15 cellular contexts compared by ENCODE assay signal in genomic region chr1:61887076-61887867, GRCh38.
DNase-seq lines count a peak whose midpoint lies in the region; ATAC-seq and TF ChIP-seq lines count a peak whose summit lies in the region.
"Had no signal": no experiment of that assay in that cellular context is flagged by ENCODE, and none has a peak within 500 bp of the region (broad histone marks: within the 10 kb centered on the region; RNA-seq: fewer than 3 reads in every experiment).

No MANE protein-coding gene starts in this region.

- H3K36me3 ChIP-seq in cardiac muscle cell (no peaks in the 10 kb centered on the region), thyroid gland (peaks cover 0 to 4% of the 10 kb centered on the region in 2 donors)
- H3K36me3 ChIP-seq: neural progenitor cell, SJSA1 had no signal

- TF ChIP-seq POLR2A in thyroid gland (IDR thresholded peaks at IDR 0.05): no peak

- intact Hi-C loops in thyroid gland (cut with DNase I): no loop called here

- H3K27me3 ChIP-seq in cardiac muscle cell: no peaks in the 10 kb centered on the region
- no peaks in the 10 kb centered on the region for H3K27me3 ChIP-seq in thyroid gland
- H3K27me3 ChIP-seq: esophagus squamous epithelium, neural progenitor cell, SJSA1 had no signal

- ATAC-seq in HG02852 (IDR thresholded peaks at IDR 0.05; ENCODE audit: unreplicated experiment): no peak
- ATAC-seq: stimulated activated naive CD8-positive, alpha-beta T cell treated with anti-CD3 and anti-CD28 coated beads, Interleukin-15, Interleukin-2, amounts not matched to agents 100 U/mL and 50 U/mL, for 24 hours had no signal

- no peaks in the 10 kb centered on the region for H3K4me1 ChIP-seq in cardiac muscle cell (ENCODE audit: low read depth)
- peaks cover 15 to 17% of the 10 kb centered on the region in 2 donors for H3K4me1 ChIP-seq in thyroid gland
- H3K4me1 ChIP-seq: neural progenitor cell, SJSA1 had no signal

- H3K27ac ChIP-seq in cardiac muscle cell (no peak overlapping the region), thyroid gland (peak overlapping the region; percentile 47 to 80 (median 78))
- H3K27ac ChIP-seq: esophagus squamous epithelium, neural progenitor cell, SJSA1 had no signal

- H3K4me3 ChIP-seq in cardiac muscle cell: no peak overlapping the region
- H3K4me3 ChIP-seq in thyroid gland (replicated peaks in 1 of 3): no peak overlapping the region
- H3K4me3 ChIP-seq in foreskin fibroblast (ENCODE audit: low read depth in 1 of 2, low read length in 2 of 2): no peak overlapping the region
- H3K4me3 ChIP-seq: esophagus squamous epithelium, neural progenitor cell, SJSA1 had no signal

- 39 to 46% methylated on average over 3 of the region's 3 CpGs for WGBS in thyroid gland, 2 donors

- DNase-seq in NCI-H128 (lab: John Stamatoyannopoulos, UW; ENCODE audit: unreplicated experiment): peak; percentile 90
- DNase-seq in NCI-H69 (lab: John Stamatoyannopoulos, UW): peak; percentile 69
- DNase-seq in cardiac muscle cell (ENCODE audit: low read depth in 1 of 2, low spot score in 1 of 2): peak; percentile 3 to 18
- peak; percentile 68 to 69 for DNase-seq in thyroid gland
- DNase-seq in NOMO-1 treated with dmso at 0.1 percent for 144 hours (lab: John Stamatoyannopoulos, UW; ENCODE audit: unreplicated experiment): no peak
- DNase-seq in inferior parietal cortex (ENCODE audit: extremely low spot score): no peak
- no peak for DNase-seq in foreskin fibroblast
- DNase-seq: activated T-cell treated with anti-CD3 and anti-CD28 coated beads, Interleukin-2, amount 50 U/mL, for 48 hours; CD4-positive, alpha-beta memory T cell; esophagus squamous epithelium; IMR-90; stimulated activated naive CD8-positive, alpha-beta T cell treated with anti-CD3 and anti-CD28 coated beads, Interleukin-15, Interleukin-2, amounts not matched to agents 100 U/mL and 50 U/mL, for 24 hours had no signal

- no peak for TF ChIP-seq CTCF in cardiac muscle cell (IDR thresholded peaks at IDR 0.05; ENCODE audit: low read depth, low read length)
- TF ChIP-seq CTCF in thyroid gland (IDR thresholded peaks at IDR 0.05): peak in 3 of 6 experiments; percentile 10 to 50 (median 41)
- TF ChIP-seq CTCF in foreskin fibroblast (IDR thresholded peaks at IDR 0.05; ENCODE audit: low read depth, low read length): no peak

- no peaks in the 10 kb centered on the region for H3K9me3 ChIP-seq in cardiac muscle cell (ENCODE audit: low read depth)
- H3K9me3 ChIP-seq in thyroid gland: no peaks in the 10 kb centered on the region
- H3K9me3 ChIP-seq: esophagus squamous epithelium, SJSA1 had no signal

Comparison
In these comparisons a context has a peak if more than half of its experiments do, and no peak if none do; other contexts are left out.
1. DNase-seq: peak in NCI-H128 (single experiment), NCI-H69 (single experiment), cardiac muscle cell (2 of 2) and thyroid gland (2 of 2); none in NOMO-1 treated with dmso at 0.1 percent for 144 hours (single experiment), inferior parietal cortex (single experiment) and foreskin fibroblast (0 of 2).